Comparison of ENCODE assay signal across 9 cellular contexts in the genomic region with DNA sequence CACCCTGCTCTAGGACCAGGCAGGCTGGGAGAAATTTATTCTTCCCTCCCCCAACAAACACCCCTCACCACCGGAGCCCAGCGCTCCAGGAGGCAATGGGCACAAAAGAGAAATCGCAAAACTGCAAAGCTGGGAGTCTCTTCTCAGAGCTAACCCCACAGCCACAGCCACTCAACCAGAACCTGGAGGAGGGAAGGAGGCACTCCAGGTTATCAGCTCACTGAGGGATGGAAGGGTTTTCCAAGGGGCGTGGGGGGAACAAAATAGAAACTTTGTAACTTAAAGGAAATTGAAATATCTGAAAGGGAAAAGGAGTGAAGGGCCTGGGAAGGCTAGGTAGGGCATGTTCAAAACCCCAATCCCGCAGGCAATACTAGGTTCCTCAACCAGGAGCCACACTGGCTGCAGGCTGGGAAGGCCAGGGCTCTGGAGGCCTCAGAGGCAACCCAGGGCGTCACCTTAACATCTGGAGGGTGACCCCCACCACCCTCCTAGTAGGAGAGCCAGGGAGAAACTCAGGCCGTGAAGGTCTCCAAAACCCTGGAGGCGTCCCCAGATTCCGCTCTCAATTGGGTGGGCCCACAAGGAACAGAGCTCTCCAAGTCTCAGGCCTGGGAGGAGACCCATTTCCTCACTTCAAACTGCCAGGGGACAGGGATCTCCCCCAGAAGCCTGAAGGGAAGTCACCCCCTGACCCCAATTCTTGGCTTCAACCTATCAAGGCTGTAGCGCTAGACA. TPM values are rescaled to one million over a fixed set of nuclear protein-coding genes. Genes with fewer than 3 reads are reported as not detected.
A peak's percentile ranks its signal among the peaks of the same experiment; 100 is the strongest.
DNase-seq lines count a peak whose midpoint lies in the region; ATAC-seq and TF ChIP-seq lines count a peak whose summit lies in the region.
"Had no signal": no experiment of that assay in that cellular context is flagged by ENCODE, and none has a peak within 500 bp of the region (broad histone marks: within the 10 kb centered on the region; RNA-seq: fewer than 3 reads in every experiment).

No MANE protein-coding gene starts in this region.

- H3K79me2 ChIP-seq in fibroblast of lung (ENCODE audit: control insufficient read depth, insufficient read depth, low read length) = peaks cover 9% of the 10 kb centered on the region

- no peak for TF ChIP-seq POLR2A in Peyer's patch (IDR thresholded peaks at IDR 0.05)

- peak overlapping the region; percentile 61 for H3K9ac ChIP-seq in fibroblast of lung (ENCODE audit: insufficient read depth, low read length)

- H3K4me2 ChIP-seq in fibroblast of lung (ENCODE audit: extremely low read depth, insufficient read depth, low read length) = peak overlapping the region; percentile 89

- ATAC-seq in GM21529 (IDR thresholded peaks at IDR 0.05; ENCODE audit: unreplicated experiment) (no peak), HG03520 (IDR thresholded peaks at IDR 0.05; ENCODE audit: unreplicated experiment) (no peak), GM19455 (IDR thresholded peaks at IDR 0.05; ENCODE audit: unreplicated experiment) (no peak)

- TF ChIP-seq CTCF in Peyer's patch (IDR thresholded peaks at IDR 0.05) = no peak
- TF ChIP-seq CTCF in fibroblast of lung (conservative IDR thresholded peaks at IDR 0.05 in 1 of 2, IDR thresholded peaks at IDR 0.05 in 1 of 2; ENCODE audit: low read depth in 1 of 2, low read length in 2 of 2) = no peak

- H3K9me3 ChIP-seq in Peyer's patch (no peaks in the 10 kb centered on the region), fibroblast of lung (ENCODE audit: control insufficient read depth, insufficient read depth, low read depth, low read length) (no peaks in the 10 kb centered on the region)

- H3K4me3 ChIP-seq in Peyer's patch (peak overlapping the region in 1 of 4 donors; percentile 74), fibroblast of lung (replicated peaks in 1 of 4; ENCODE audit: control extremely low read depth in 1 of 4, insufficient read depth in 1 of 4, low read depth in 3 of 4, low read length in 4 of 4) (peak overlapping the region; percentile 6 to 67 (median 44))

- H2AFZ ChIP-seq in fibroblast of lung (ENCODE audit: low read length) = no peak overlapping the region

- no peaks in the 10 kb centered on the region for H4K20me1 ChIP-seq in fibroblast of lung (ENCODE audit: control insufficient read depth, extremely low read depth, insufficient read depth, low read length)

- H3K27ac ChIP-seq in Peyer's patch (peak overlapping the region; percentile 60 to 93 (median 90)), fibroblast of lung (ENCODE audit: insufficient read depth, low read length) (peak overlapping the region; percentile 90)

- DNase-seq in EL (peak; percentile 21), Peyer's patch (no peak), fibroblast of lung (ENCODE audit: low read depth in 2 of 2) (no peak), retina (peak; percentile 27), cerebellar nuclear complex (lab: John Stamatoyannopoulos, UW) (no peak)
- DNase-seq: SHP77 had no signal

- peaks cover 0 to 49% (median 8%) of the 10 kb centered on the region in 4 donors for H3K4me1 ChIP-seq in Peyer's patch
- peaks cover 26% of the 10 kb centered on the region for H3K4me1 ChIP-seq in fibroblast of lung (ENCODE audit: control insufficient read depth, extremely low read depth, insufficient read depth, low read length)

- H3K36me3 ChIP-seq in Peyer's patch (no peaks in the 10 kb centered on the region), fibroblast of lung (ENCODE audit: control insufficient read depth, insufficient read depth, low read length) (peaks cover 2% of the 10 kb centered on the region)

- H3K27me3 ChIP-seq in Peyer's patch = no peaks in the 10 kb centered on the region
- H3K27me3 ChIP-seq in fibroblast of lung (ENCODE audit: control insufficient read depth, insufficient read depth, low read length) = no peaks in the 10 kb centered on the region

RNA-seq across cellular contexts. Expression of gene KDM2B, which starts 3.2 kb away (rescaled TPM):
- total RNA-seq in Peyer's patch (100 to 1,000 TPM in 1 of 4 donors, 10 to 100 TPM in 2, 1 to 10 TPM in 1; 10.0 to 115 (median 33.7) TPM), fibroblast of lung (13.1 and 21.6 TPM in 2 replicates)
- polyA plus RNA-seq in fibroblast of lung = 9.8 and 18.7 TPM in 2 replicates
- 12.3 and 20.7 TPM in 2 replicates for polyA plus RNA-seq in fibroblast of lung (2012)
- polyA minus RNA-seq in fibroblast of lung (ENCODE audit: low replicate concordance) = 99.6 and 117 TPM in 2 replicates

RNA-seq across cellular contexts. Expression of gene ORAI1, which starts 48.7 kb away (rescaled TPM):
- total RNA-seq in Peyer's patch (10 to 100 TPM in 2 of 4 donors, 1 to 10 TPM in 2; 3.3 to 17.4 (median 8.7) TPM), fibroblast of lung (5.6 and 8.1 TPM in 2 replicates)
- 7.4 and 13.0 TPM in 2 replicates for polyA plus RNA-seq in fibroblast of lung
- 14.4 and 25.9 TPM in 2 replicates for polyA plus RNA-seq in fibroblast of lung (2012)
- 14.4 and 16.0 TPM in 2 replicates for polyA minus RNA-seq in fibroblast of lung (ENCODE audit: low replicate concordance)

Comparison
In these comparisons a context has a peak if more than half of its experiments do, and no peak if none do; other contexts are left out.
1. DNase-seq: peak in EL (single experiment) and retina (single experiment); none in Peyer's patch (0 of 3), fibroblast of lung (0 of 2) and cerebellar nuclear complex (0 of 2).